13 cellular contexts compared by ENCODE assay signal in genomic region chr7:50497068-50497642, GRCh38. TPM values are rescaled to one million over a fixed set of nuclear protein-coding genes. Genes with fewer than 3 reads are reported as not detected.
A peak's percentile ranks its signal among the peaks of the same experiment; 100 is the strongest.
DNase-seq lines count a peak whose midpoint lies in the region; ATAC-seq lines count a peak whose summit lies in the region.
"Had no signal": no experiment of that assay in that cellular context is flagged by ENCODE, and none has a peak within 500 bp of the region (broad histone marks: within the 10 kb centered on the region; RNA-seq: fewer than 3 reads in every experiment).

No MANE protein-coding gene starts in this region.

- H3K27ac ChIP-seq in mesodermal cell (ENCODE audit: low read depth, low read length, severe bottlenecking), result peak overlapping the region; percentile 82
- H3K27ac ChIP-seq: psoas muscle had no signal

- ATAC-seq in GM18861 (IDR thresholded peaks at IDR 0.05; ENCODE audit: unreplicated experiment) (no peak), GM21381 (IDR thresholded peaks at IDR 0.05; ENCODE audit: unreplicated experiment) (no peak)
- ATAC-seq: activated CD8-positive, alpha-beta T cell treated with anti-CD3 and anti-CD28 coated beads for 36 hours; psoas muscle had no signal

- H3K4me3 ChIP-seq in mesodermal cell (ENCODE audit: extremely low read depth, insufficient read depth, low read length, poor library complexity, severe bottlenecking), result no peak overlapping the region
- H3K4me3 ChIP-seq: psoas muscle had no signal

- peaks cover 3% of the 10 kb centered on the region for H3K4me1 ChIP-seq in mesodermal cell (ENCODE audit: control insufficient read depth, insufficient read depth, low read length, poor library complexity, severe bottlenecking)

- WGBS in mesodermal cell (ENCODE audit: insufficient coverage in 2 of 2), 2 experiments, result 84 to 87% methylated on average over 4 to 7 of the region's 8 CpGs

- H3K9me3 ChIP-seq in mesodermal cell (ENCODE audit: control insufficient read depth, low read length), result peaks cover 5% of the 10 kb centered on the region
- H3K9me3 ChIP-seq: psoas muscle had no signal

- peak; percentile 42 for DNase-seq in CMK (ENCODE audit: low read depth)
- peak; percentile 91 for DNase-seq in NCI-H226
- peak; percentile 51 for DNase-seq in dedifferentiated amniotic fluid mesenchymal stem cell (ENCODE audit: extremely low spot score)
- no peak for DNase-seq in SHP77 (lab: John Stamatoyannopoulos, UW)
- DNase-seq in NCI-H2171 treated with DMSO at 0.1 percent for 48 hours (lab: John Stamatoyannopoulos, UW), result no peak
- DNase-seq: activated CD8-positive, alpha-beta T cell treated with anti-CD3 and anti-CD28 coated beads for 36 hours; CD8-positive, alpha-beta memory T cell; NCI-H1930; psoas muscle; SIG-M5 had no signal

- no peaks in the 10 kb centered on the region for H3K36me3 ChIP-seq in mesodermal cell (ENCODE audit: control insufficient read depth, insufficient read depth, low read length)

RNA-seq across cellular contexts. Expression of gene FIGNL1, which starts 47.0 kb away (rescaled TPM):
- 11.7 TPM for polyA plus RNA-seq in mesodermal cell (2013, experiment 1 of 2)
- polyA plus RNA-seq in mesodermal cell (2013, experiment 2 of 2), result 11.6 TPM

Comparison
In these comparisons a context has a peak if more than half of its experiments do, and no peak if none do; other contexts are left out.
1. DNase-seq: peak in CMK (single experiment), NCI-H226 (single experiment) and dedifferentiated amniotic fluid mesenchymal stem cell (single experiment); none in SHP77 (0 of 2) and NCI-H2171 treated with DMSO at 0.1 percent for 48 hours (single experiment).